In the genomic region with DNA sequence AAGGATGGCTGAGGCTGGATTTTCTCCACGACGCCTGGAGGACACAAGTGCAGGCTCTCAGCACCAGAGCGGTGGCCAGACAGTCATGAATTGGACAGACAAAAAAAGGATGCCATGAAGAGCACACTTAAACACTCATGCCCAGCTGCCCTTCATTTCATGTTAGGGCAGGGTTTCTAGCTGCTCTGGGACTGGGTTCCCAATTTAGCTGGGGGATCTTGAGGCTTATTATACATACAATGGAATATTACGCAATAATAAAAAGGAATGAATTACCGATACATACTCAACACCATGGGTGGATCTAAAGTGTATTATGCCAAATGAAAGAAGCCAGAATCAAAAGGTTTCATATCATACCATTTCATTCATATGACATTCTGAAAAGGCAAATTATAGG, we compare ENCODE assay signal across 25 cellular contexts.
DNase-seq lines count a peak whose midpoint lies in the region; ATAC-seq, FAIRE-seq and TF ChIP-seq lines count a peak whose summit lies in the region.
"Had no signal": no experiment of that assay in that cellular context is flagged by ENCODE, and none has a peak within 500 bp of the region (broad histone marks: within the 10 kb centered on the region; RNA-seq: fewer than 3 reads in every experiment).

No MANE protein-coding gene starts in this region.

- TF ChIP-seq RAD21 in HepG2 (CRISPR knock-in tag; IDR thresholded peaks at IDR 0.05) (no peak), K562 (CRISPR knock-in tag; conservative IDR thresholded peaks at IDR 0.05 in 1 of 2, IDR thresholded peaks at IDR 0.05 in 1 of 2) (no peak)

- in situ Hi-C loops in HepG2 (cut with HindIII; ENCODE audit: extremely low pct_ligation_motif_present, low pct_unique_long_range_greater_than_20kb), result no loop called here
- in situ Hi-C loops in K562 (cut with MboI), result no loop called here

- FAIRE-seq in HepG2 (lab: Jason Lieb, UNC) (no peak), K562 (lab: Jason Lieb, UNC) (no peak)
- FAIRE-seq: GM12878, GM12892, GM18507 had no signal

- H3K4me1 ChIP-seq in HepG2 (ENCODE audit: insufficient read depth, low read length), result no peaks in the 10 kb centered on the region
- no peaks in the 10 kb centered on the region for H3K4me1 ChIP-seq in right lobe of liver
- H3K4me1 ChIP-seq in K562 (replicated peaks in 1 of 2; ENCODE audit: control insufficient read depth in 2 of 2, insufficient read depth in 2 of 2, low read length in 2 of 2), result no peaks in the 10 kb centered on the region
- H3K4me1 ChIP-seq in OCI-LY7 (ENCODE audit: insufficient read depth, low read length, poor library complexity, severe bottlenecking), result no peaks in the 10 kb centered on the region
- H3K4me1 ChIP-seq: BE2C, BLaER1 had no signal

- TF ChIP-seq CTCF in HepG2 (CRISPR knock-in tag; IDR thresholded peaks at IDR 0.05) (no peak), right lobe of liver (IDR thresholded peaks at IDR 0.05) (no peak), K562 (IDR thresholded peaks at IDR 0.05 in 2 of 3, conservative IDR thresholded peaks at IDR 0.05 in 1 of 3; ENCODE audit: insufficient read depth in 2 of 3, low read depth in 1 of 3, low read length in 3 of 3) (no peak), OCI-LY7 (conservative IDR thresholded peaks at IDR 0.05; ENCODE audit: low read length) (no peak)

- no peaks in the 10 kb centered on the region for H3K36me3 ChIP-seq in HepG2 (replicated peaks in 1 of 2; ENCODE audit: control insufficient read depth in 1 of 2, insufficient read depth in 2 of 2, low read length in 2 of 2)
- no peaks in the 10 kb centered on the region for H3K36me3 ChIP-seq in right lobe of liver
- H3K36me3 ChIP-seq in K562 (ENCODE audit: control insufficient read depth, insufficient read depth, low read length), result no peaks in the 10 kb centered on the region
- no peaks in the 10 kb centered on the region for H3K36me3 ChIP-seq in OCI-LY7 (ENCODE audit: insufficient read depth, low read length)
- H3K36me3 ChIP-seq: BE2C, BLaER1 had no signal

- BruUV-seq in HepG2 (replicated peaks; lab: Mats Ljungman, UMichigan) (no TSS peak), K562 (replicated peaks; lab: Mats Ljungman, UMichigan) (no TSS peak), OCI-LY7 (replicated peaks; lab: Mats Ljungman, UMichigan) (no TSS peak)

- no peak for ATAC-seq in HepG2
- ATAC-seq in right lobe of liver, result no peak
- no peak for ATAC-seq in K562
- ATAC-seq in activated naive CD4-positive, alpha-beta T cell treated with anti-CD3 and anti-CD28 coated beads, Interleukin-2, amount 50 U/mL, for 72 hours, result no peak
- ATAC-seq: GM12878 had no signal

- H3K27ac Mint-ChIP-seq in activated naive CD4-positive, alpha-beta T cell treated with anti-CD3 and anti-CD28 coated beads, Interleukin-2, amount 50 U/mL, for 72 hours, result no peak overlapping the region
- H3K27ac Mint-ChIP-seq: CD14-positive monocyte; CD4-positive, alpha-beta memory T cell; CD4-positive, CD25-positive, alpha-beta regulatory T cell; CD8-positive, alpha-beta memory T cell had no signal

- H3K9me1 ChIP-seq in K562 (ENCODE audit: control insufficient read depth, insufficient read depth, low read length), result no peaks in the 10 kb centered on the region

- H2AFZ ChIP-seq in HepG2 (ENCODE audit: low read length) (no peak overlapping the region), K562 (ENCODE audit: low read depth, low read length) (no peak overlapping the region), OCI-LY7 (ENCODE audit: low read length) (no peak overlapping the region)

- H3K27me3 ChIP-seq in HepG2 (ENCODE audit: control insufficient read depth in 1 of 2, insufficient read depth in 2 of 2, low read length in 2 of 2), result no peaks in the 10 kb centered on the region
- H3K27me3 ChIP-seq in right lobe of liver, result no peaks in the 10 kb centered on the region
- no peaks in the 10 kb centered on the region for H3K27me3 ChIP-seq in K562 (ENCODE audit: control insufficient read depth in 2 of 2, insufficient read depth in 2 of 2, low read length in 2 of 2)
- H3K27me3 ChIP-seq: BE2C, BLaER1 had no signal

- 32% methylated on average over 5 of the region's 5 CpGs for WGBS in HepG2 (ENCODE audit: low lambda C conversion rate)
- WGBS in right lobe of liver (ENCODE audit: insufficient coverage, low coverage, low lambda C conversion rate, missing lambda C conversion rate), result 60% methylated on average over 5 of the region's 5 CpGs
- 1% methylated on average over 5 of the region's 5 CpGs for WGBS in K562 (ENCODE audit: insufficient coverage, low coverage, missing lambda C conversion rate)

- DNase-seq in HepG2 (ENCODE audit: low spot score) (no peak), right lobe of liver (no peak), K562 (ENCODE audit: extremely low read depth in 1 of 4, low spot score in 3 of 4) (no peak), OCI-LY7 (ENCODE audit: low spot score) (no peak)
- no peak for DNase-seq in activated naive CD4-positive, alpha-beta T cell treated with anti-CD3 and anti-CD28 coated beads, Interleukin-2, amount 50 U/mL, for 72 hours (ENCODE audit: low spot score in 2 of 2)
- DNase-seq: 8988T; ACHN; BE2C; C1 segment of cervical spinal cord; CD4-positive, alpha-beta memory T cell; CD4-positive, CD25-positive, alpha-beta regulatory T cell; CD8-positive, alpha-beta memory T cell; COR-L47; DMS 273 treated with DMSO at 0.1 percent for 48 hours; DMS153; DMS53; DMS79; DND-41; EL; GDM1 had no signal

- H3K9me3 ChIP-seq in HepG2 (ENCODE audit: low read length) (peaks cover 72% of the 10 kb centered on the region), right lobe of liver (no peaks in the 10 kb centered on the region), K562 (replicated peaks; ENCODE audit: control insufficient read depth, insufficient read depth, low read depth, low read length) (no peaks in the 10 kb centered on the region), OCI-LY7 (ENCODE audit: low read length) (no peaks in the 10 kb centered on the region)
- H3K9me3 ChIP-seq: BE2C, BLaER1 had no signal

- H3K4me3 ChIP-seq in HepG2 (replicated peaks in 1 of 3; ENCODE audit: insufficient read depth in 1 of 3, low read depth in 2 of 3, low read length in 3 of 3) (no peak overlapping the region), right lobe of liver (no peak overlapping the region), K562 (no peak overlapping the region), OCI-LY7 (ENCODE audit: low read depth, low read length, poor library complexity, severe bottlenecking) (no peak overlapping the region)
- H3K4me3 ChIP-seq: BLaER1, GM12878 had no signal

- no peaks in the 10 kb centered on the region for H3K9me2 ChIP-seq in OCI-LY7 (ENCODE audit: insufficient read depth, low read length)

- intact Hi-C loops in HepG2 (cut with micrococcal nuclease; ENCODE audit: unreplicated experiment), result no loop called here
- intact Hi-C loops in right lobe of liver (cut with DNase I), result no loop called here
- intact Hi-C loops in K562 (cut with micrococcal nuclease), result no loop called here
- intact Hi-C loops in OCI-LY7 (cut with micrococcal nuclease; ENCODE audit: unreplicated experiment), result no loop called here

- CTCF ChIA-PET in HepG2 (lab: Yijun Ruan, JAX; ENCODE audit: low intra/inter-chr PET ratio, low total read pairs) (no interaction called here), K562 (lab: Yijun Ruan, JAX; ENCODE audit: low intra/inter-chr PET ratio) (no interaction called here), OCI-LY7 (lab: Charles Lee; ENCODE audit: unreplicated experiment) (no interaction called here)

- H4K20me1 ChIP-seq in HepG2 (ENCODE audit: insufficient read depth, low read length) (no peaks in the 10 kb centered on the region), K562 (replicated peaks; ENCODE audit: control insufficient read depth, insufficient read depth, low read length) (no peaks in the 10 kb centered on the region), OCI-LY7 (ENCODE audit: insufficient read depth, low read length) (no peaks in the 10 kb centered on the region)
- H4K20me1 ChIP-seq: BLaER1 had no signal

- TF ChIP-seq EP300 in HepG2 (IDR thresholded peaks at IDR 0.05; ENCODE audit: low read depth in 2 of 2, low read length in 2 of 2), result no peak
- TF ChIP-seq EP300 in HepG2 (CRISPR knock-in tag; IDR thresholded peaks at IDR 0.05; ENCODE audit: borderline replicate concordance), result no peak
- TF ChIP-seq EP300 in K562 (IDR thresholded peaks at IDR 0.05; ENCODE audit: low read length), result no peak

- no peak overlapping the region for H3K27ac ChIP-seq in HepG2 (ENCODE audit: extremely low read length, insufficient read depth, low read length)
- H3K27ac ChIP-seq in right lobe of liver, result no peak overlapping the region
- H3K27ac ChIP-seq in K562 (ENCODE audit: extremely low read depth, low read depth, low read length), result no peak overlapping the region
- H3K27ac ChIP-seq in OCI-LY7 (ENCODE audit: low read depth, low read length, poor library complexity, severe bottlenecking), result no peak overlapping the region
- H3K27ac ChIP-seq: BLaER1 had no signal

- no peak overlapping the region for H3K4me2 ChIP-seq in HepG2 (ENCODE audit: low read depth, low read length)
- no peak overlapping the region for H3K4me2 ChIP-seq in K562 (ENCODE audit: insufficient read depth, low read length)
- H3K4me2 ChIP-seq in OCI-LY7 (ENCODE audit: low read length), result no peak overlapping the region
- H3K4me2 ChIP-seq: BLaER1 had no signal

- H3K79me2 ChIP-seq in HepG2 (ENCODE audit: insufficient read depth, low read length) (no peaks in the 10 kb centered on the region), K562 (ENCODE audit: control insufficient read depth, insufficient read depth, low read length) (no peaks in the 10 kb centered on the region), OCI-LY7 (ENCODE audit: insufficient read depth, low read depth, low read length) (no peaks in the 10 kb centered on the region)

- H3K9ac ChIP-seq in HepG2 (ENCODE audit: insufficient read depth, low read depth, low read length) (no peak overlapping the region), K562 (ENCODE audit: insufficient read depth in 1 of 2, low read depth in 2 of 2, low read length in 2 of 2) (no peak overlapping the region)
- H3K9ac ChIP-seq: BLaER1 had no signal

- H3K36me3 Mint-ChIP-seq in activated naive CD4-positive, alpha-beta T cell treated with anti-CD3 and anti-CD28 coated beads, Interleukin-2, amount 50 U/mL, for 72 hours, result no peaks in the 10 kb centered on the region
- H3K36me3 Mint-ChIP-seq: CD14-positive monocyte; CD4-positive, alpha-beta memory T cell; CD4-positive, CD25-positive, alpha-beta regulatory T cell; CD8-positive, alpha-beta memory T cell had no signal

- H3K9me3 Mint-ChIP-seq in activated naive CD4-positive, alpha-beta T cell treated with anti-CD3 and anti-CD28 coated beads, Interleukin-2, amount 50 U/mL, for 72 hours, result peaks cover 13% of the 10 kb centered on the region in 2 donors

- POLR2A ChIA-PET in HepG2 (lab: Yijun Ruan, JAX) (no interaction called here), K562 (lab: Yijun Ruan, JAX) (no interaction called here), OCI-LY7 (lab: Charles Lee) (no interaction called here)

- TF ChIP-seq POLR2A in HepG2 (IDR thresholded peaks at IDR 0.05; ENCODE audit: insufficient read depth in 1 of 2, low read depth in 2 of 2, low read length in 2 of 2) (no peak), right lobe of liver (IDR thresholded peaks at IDR 0.05) (no peak), K562 (conservative IDR thresholded peaks at IDR 0.05) (no peak)

TF ChIP-seq in HepG2, 621 proteins besides CTCF, POLR2A, EP300 and RAD21 (continues in another document):
- TF ChIP-seq ZNF563 (CRISPR knock-in tag; IDR thresholded peaks at IDR 0.05), result no peak

TF ChIP-seq in K562, 482 proteins besides CTCF, POLR2A, EP300 and RAD21 (continues in another document):
- TF ChIP-seq MED1 (CRISPR knock-in tag; IDR thresholded peaks at IDR 0.05; ENCODE audit: borderline replicate concordance) (no peak), CEBPB (tag; IDR thresholded peaks at IDR 0.05) (peak; percentile 72)
